In the genomic region with DNA sequence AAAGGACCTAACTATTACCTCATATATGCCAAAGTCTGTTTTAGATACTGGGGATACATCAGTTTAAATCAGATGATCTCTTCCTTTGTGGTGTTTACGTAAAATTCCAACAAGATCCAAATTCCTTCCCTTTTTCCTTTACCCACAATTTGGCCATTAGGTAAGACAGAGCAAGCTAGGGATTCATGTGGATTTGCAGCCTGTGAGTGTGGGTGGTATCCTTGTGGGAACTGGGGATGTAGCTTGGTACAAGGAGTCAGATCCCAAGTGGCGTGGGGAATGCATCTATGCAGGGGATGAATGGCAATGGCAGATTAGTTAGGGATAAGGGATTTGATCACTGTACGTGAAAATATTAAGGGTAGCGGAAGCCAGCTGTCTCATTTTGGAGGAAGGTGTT, we compare ENCODE assay signal across 16 cellular contexts. TPM values are rescaled to one million over a fixed set of nuclear protein-coding genes. Genes with fewer than 3 reads are reported as not detected.
A peak's percentile ranks its signal among the peaks of the same experiment; 100 is the strongest.
DNase-seq lines count a peak whose midpoint lies in the region; ATAC-seq and TF ChIP-seq lines count a peak whose summit lies in the region.
"Had no signal": no experiment of that assay in that cellular context is flagged by ENCODE, and none has a peak within 500 bp of the region (broad histone marks: within the 10 kb centered on the region; RNA-seq: fewer than 3 reads in every experiment).

No MANE protein-coding gene starts in this region.

- intact Hi-C loops in activated CD4-positive, alpha-beta memory T cell treated with anti-CD3 and anti-CD28 coated beads for 36 hours (cut with micrococcal nuclease): no loop called here

- H3K9me3 Mint-ChIP-seq in activated CD4-positive, alpha-beta memory T cell treated with anti-CD3 and anti-CD28 coated beads, Interleukin-2, amount 10 ng/mL, durations not matched to agents 7 days and 5 days: no peaks in the 10 kb centered on the region
- H3K9me3 Mint-ChIP-seq in activated CD4-positive, alpha-beta memory T cell treated with anti-CD3 and anti-CD28 coated beads for 36 hours: no peaks in the 10 kb centered on the region
- H3K9me3 Mint-ChIP-seq: CD8-positive, alpha-beta T cell had no signal

- no peaks in the 10 kb centered on the region for H3K79me2 ChIP-seq in osteoblast (ENCODE audit: insufficient read depth, low read length)

- CTCF ChIA-PET in activated CD4-positive, alpha-beta memory T cell treated with anti-CD3 and anti-CD28 coated beads, Interleukin-2, amount 10 ng/mL, durations not matched to agents 7 days and 5 days (lab: Charles Lee): interaction anchor here (1.6 kb wide), 1 partner anchor 35 kb away, joined by 4 read pairs; no protein-coding TSS in a partner anchor
- CTCF ChIA-PET in activated CD4-positive, alpha-beta memory T cell treated with anti-CD3 and anti-CD28 coated beads for 36 hours (lab: Charles Lee): interaction anchor here (1.3 kb wide), 1 partner anchor 41 kb away, joined by 3 read pairs; no protein-coding TSS in a partner anchor

- POLR2A ChIA-PET in activated CD4-positive, alpha-beta memory T cell treated with anti-CD3 and anti-CD28 coated beads, Interleukin-2, amount 10 ng/mL, durations not matched to agents 7 days and 5 days (lab: Charles Lee): interaction anchor here (1.8 kb wide), 1 partner anchor 10 kb away, joined by 6 read pairs; the partner anchor contains the start of gene STRIP1
- POLR2A ChIA-PET in activated CD4-positive, alpha-beta memory T cell treated with anti-CD3 and anti-CD28 coated beads for 36 hours (lab: Charles Lee): no interaction called here

- DNase-seq in activated CD4-positive, alpha-beta memory T cell treated with anti-CD3 and anti-CD28 coated beads, Interleukin-2, amount 10 ng/mL, durations not matched to agents 7 days and 5 days: no peak
- DNase-seq in activated CD4-positive, alpha-beta memory T cell treated with anti-CD3 and anti-CD28 coated beads for 36 hours: no peak
- no peak for DNase-seq in T-helper 17 cell
- DNase-seq in osteoblast (ENCODE audit: insufficient read length, low spot score, missing footprints): peak; percentile 48
- no peak for DNase-seq in NCI-H146 (lab: John Stamatoyannopoulos, UW)
- no peak for DNase-seq in amygdala (lab: John Stamatoyannopoulos, UW)
- DNase-seq in NCI-H524 treated with DMSO at 0.1 percent for 48 hours (lab: John Stamatoyannopoulos, UW): no peak
- DNase-seq: 8988T; CD8-positive, alpha-beta T cell; DMS 273 treated with DMSO at 0.1 percent for 48 hours; DMS53; DND-41 had no signal

- H3K4me3 Mint-ChIP-seq in activated CD4-positive, alpha-beta memory T cell treated with anti-CD3 and anti-CD28 coated beads, Interleukin-2, amount 10 ng/mL, durations not matched to agents 7 days and 5 days: no peak overlapping the region
- H3K4me3 Mint-ChIP-seq in activated CD4-positive, alpha-beta memory T cell treated with anti-CD3 and anti-CD28 coated beads for 36 hours: no peak overlapping the region
- no peak overlapping the region for H3K4me3 Mint-ChIP-seq in T-helper 17 cell
- H3K4me3 Mint-ChIP-seq: CD8-positive, alpha-beta T cell had no signal

- H2AFZ ChIP-seq in osteoblast (ENCODE audit: low read length): no peak overlapping the region

- no peak overlapping the region for H3K27ac ChIP-seq in osteoblast (ENCODE audit: low read depth, low read length)
- H3K27ac ChIP-seq: BLaER1 treated with 17β-estradiol and CSF1 and Interleukin-3, amounts not matched to agents 10 nM and 100 nM had no signal

- no peak for ATAC-seq in T-helper 17 cell
- ATAC-seq: CD8-positive, alpha-beta T cell; HepG2 had no signal

- peaks cover 11% of the 10 kb centered on the region for H3K4me1 ChIP-seq in osteoblast (ENCODE audit: insufficient read depth, low read length)
- H3K4me1 ChIP-seq: HAP-1 had no signal

- H3K9me3 ChIP-seq in T-helper 17 cell (ENCODE audit: control insufficient read depth, low read length, poor library complexity, severe bottlenecking) (no peaks in the 10 kb centered on the region), osteoblast (ENCODE audit: low read depth, low read length) (no peaks in the 10 kb centered on the region)
- H3K9me3 ChIP-seq: BLaER1 treated with 17β-estradiol and CSF1 and Interleukin-3, amounts not matched to agents 10 nM and 100 nM; HAP-1 had no signal

- H4K20me1 ChIP-seq in osteoblast (ENCODE audit: insufficient read depth, low read length): no peaks in the 10 kb centered on the region
- H4K20me1 ChIP-seq: BLaER1 treated with 17β-estradiol and CSF1 and Interleukin-3, amounts not matched to agents 10 nM and 100 nM had no signal

- H3K27ac Mint-ChIP-seq in activated CD4-positive, alpha-beta memory T cell treated with anti-CD3 and anti-CD28 coated beads, Interleukin-2, amount 10 ng/mL, durations not matched to agents 7 days and 5 days: peak overlapping the region; percentile 4
- no peak overlapping the region for H3K27ac Mint-ChIP-seq in activated CD4-positive, alpha-beta memory T cell treated with anti-CD3 and anti-CD28 coated beads for 36 hours
- peak overlapping the region; percentile 19 for H3K27ac Mint-ChIP-seq in T-helper 17 cell
- H3K27ac Mint-ChIP-seq: CD8-positive, alpha-beta T cell had no signal

- TF ChIP-seq CTCF in osteoblast (IDR thresholded peaks at IDR 0.05; ENCODE audit: extremely low read depth, low read depth, low read length): no peak

- no peaks in the 10 kb centered on the region for H3K27me3 ChIP-seq in osteoblast (ENCODE audit: insufficient read depth, low read length)
- H3K27me3 ChIP-seq: BLaER1 treated with 17β-estradiol and CSF1 and Interleukin-3, amounts not matched to agents 10 nM and 100 nM had no signal

- no peaks in the 10 kb centered on the region for H3K4me1 Mint-ChIP-seq in activated CD4-positive, alpha-beta memory T cell treated with anti-CD3 and anti-CD28 coated beads, Interleukin-2, amount 10 ng/mL, durations not matched to agents 7 days and 5 days
- no peaks in the 10 kb centered on the region for H3K4me1 Mint-ChIP-seq in activated CD4-positive, alpha-beta memory T cell treated with anti-CD3 and anti-CD28 coated beads for 36 hours (ENCODE audit: low read depth)
- H3K4me1 Mint-ChIP-seq in T-helper 17 cell: peaks cover 6% of the 10 kb centered on the region

- H3K27me3 Mint-ChIP-seq in activated CD4-positive, alpha-beta memory T cell treated with anti-CD3 and anti-CD28 coated beads, Interleukin-2, amount 10 ng/mL, durations not matched to agents 7 days and 5 days: no peaks in the 10 kb centered on the region
- no peaks in the 10 kb centered on the region for H3K27me3 Mint-ChIP-seq in activated CD4-positive, alpha-beta memory T cell treated with anti-CD3 and anti-CD28 coated beads for 36 hours
- no peaks in the 10 kb centered on the region for H3K27me3 Mint-ChIP-seq in T-helper 17 cell

- H3K4me2 ChIP-seq in osteoblast (ENCODE audit: insufficient read depth, low read length): no peak overlapping the region
- H3K4me2 ChIP-seq: BLaER1 treated with 17β-estradiol and CSF1 and Interleukin-3, amounts not matched to agents 10 nM and 100 nM had no signal

- H3K4me3 ChIP-seq in osteoblast (ENCODE audit: insufficient read depth, low read length): no peak overlapping the region
- H3K4me3 ChIP-seq: BLaER1 treated with 17β-estradiol and CSF1 and Interleukin-3, amounts not matched to agents 10 nM and 100 nM; HAP-1 had no signal

- H3K36me3 ChIP-seq in osteoblast (ENCODE audit: insufficient read depth, low read length): peaks cover 55% of the 10 kb centered on the region

- H3K36me3 Mint-ChIP-seq in activated CD4-positive, alpha-beta memory T cell treated with anti-CD3 and anti-CD28 coated beads, Interleukin-2, amount 10 ng/mL, durations not matched to agents 7 days and 5 days (ENCODE audit: low read depth): peaks cover 33% of the 10 kb centered on the region
- peaks cover 17% of the 10 kb centered on the region for H3K36me3 Mint-ChIP-seq in activated CD4-positive, alpha-beta memory T cell treated with anti-CD3 and anti-CD28 coated beads for 36 hours
- H3K36me3 Mint-ChIP-seq in T-helper 17 cell (ENCODE audit: low read depth): peaks cover 10% of the 10 kb centered on the region

RNA-seq across cellular contexts. Expression of gene STRIP1, which starts 9.8 kb away (rescaled TPM):
- total RNA-seq in activated CD4-positive, alpha-beta memory T cell treated with anti-CD3 and anti-CD28 coated beads, Interleukin-2, amount 10 ng/mL, durations not matched to agents 7 days and 5 days: 10 to 100 TPM; 34.1 to 34.7 TPM
- total RNA-seq in activated CD4-positive, alpha-beta memory T cell treated with anti-CD3 and anti-CD28 coated beads for 36 hours: 10 to 100 TPM; 22.7 to 25.7 TPM
- total RNA-seq in T-helper 17 cell (10 to 100 TPM; 70.1 to 86.8 TPM), osteoblast (51.0 and 51.4 TPM in 2 replicates)

RNA-seq across cellular contexts. Expression of gene AHCYL1, which starts 40.0 kb away (rescaled TPM):
- total RNA-seq in activated CD4-positive, alpha-beta memory T cell treated with anti-CD3 and anti-CD28 coated beads, Interleukin-2, amount 10 ng/mL, durations not matched to agents 7 days and 5 days: 10 to 100 TPM; 56.5 to 57.0 TPM
- 10 to 100 TPM; 89.6 to 92.3 TPM for total RNA-seq in activated CD4-positive, alpha-beta memory T cell treated with anti-CD3 and anti-CD28 coated beads for 36 hours
- total RNA-seq in T-helper 17 cell: 10 to 100 TPM; 16.5 to 21.3 TPM
- 56.8 and 61.0 TPM in 2 replicates for total RNA-seq in osteoblast

RNA-seq across cellular contexts. Expression of gene ALX3, which starts 45.9 kb away (rescaled TPM):
- not detected for total RNA-seq in activated CD4-positive, alpha-beta memory T cell treated with anti-CD3 and anti-CD28 coated beads, Interleukin-2, amount 10 ng/mL, durations not matched to agents 7 days and 5 days
- total RNA-seq in activated CD4-positive, alpha-beta memory T cell treated with anti-CD3 and anti-CD28 coated beads for 36 hours: not detected
- total RNA-seq in T-helper 17 cell (not detected), osteoblast (not detected in 2 replicates)
- total RNA-seq: CD8-positive, alpha-beta T cell; H4; HepG2 had no signal
